In the genomic region with DNA sequence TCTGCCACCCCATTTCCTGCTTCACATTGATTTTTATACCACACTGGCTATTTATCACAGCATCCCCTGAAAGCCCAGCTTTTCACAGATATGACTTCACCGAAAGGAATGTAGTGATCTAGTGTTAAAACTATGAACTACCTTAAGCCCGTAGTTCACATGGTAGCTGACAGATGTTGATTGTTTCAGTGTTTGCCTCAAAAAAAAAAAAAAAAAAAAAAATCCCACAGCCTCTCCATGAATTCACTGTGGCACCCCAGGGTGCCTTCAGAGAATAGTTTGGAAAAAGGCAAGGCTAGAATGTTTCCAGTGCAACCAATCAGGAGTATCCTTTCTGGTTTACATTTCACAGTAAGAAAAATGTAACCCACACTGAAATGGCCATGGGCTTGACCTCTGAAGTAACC, we compare ENCODE assay signal across 9 cellular contexts. TPM values are rescaled to one million over a fixed set of nuclear protein-coding genes. Genes with fewer than 3 reads are reported as not detected.
DNase-seq lines count a peak whose midpoint lies in the region; ATAC-seq and TF ChIP-seq lines count a peak whose summit lies in the region.
"Had no signal": no experiment of that assay in that cellular context is flagged by ENCODE, and none has a peak within 500 bp of the region (broad histone marks: within the 10 kb centered on the region; RNA-seq: fewer than 3 reads in every experiment).

No MANE protein-coding gene starts in this region.

- no peaks in the 10 kb centered on the region for H3K9me3 Mint-ChIP-seq in HFFc6
- no peaks in the 10 kb centered on the region for H3K9me3 Mint-ChIP-seq in endothelial cell (ENCODE audit: unreplicated experiment)
- no peaks in the 10 kb centered on the region for H3K9me3 Mint-ChIP-seq in stimulated activated memory B cell treated with anti-CD40 and anti-IgM and Interleukin-4, amounts not matched to agents 10 μg/mL and 1 μg/mL and 100 μg/mL, for 72 hours

- H3F3A ChIP-seq in smooth muscle cell (ENCODE audit: low read depth), result no peaks in the 10 kb centered on the region

- peaks cover 8% of the 10 kb centered on the region for H4K20me1 ChIP-seq in smooth muscle cell (ENCODE audit: low read depth)

- no peak overlapping the region for H3K4me3 ChIP-seq in smooth muscle cell
- H3K4me3 ChIP-seq: right lobe of liver had no signal

- no peak overlapping the region for H3K9ac ChIP-seq in smooth muscle cell (ENCODE audit: low read depth)

- peaks cover 6% of the 10 kb centered on the region for H3K36me3 Mint-ChIP-seq in HFFc6 (ENCODE audit: low read depth)
- no peaks in the 10 kb centered on the region for H3K36me3 Mint-ChIP-seq in endothelial cell (ENCODE audit: low read depth, unreplicated experiment)
- H3K36me3 Mint-ChIP-seq in stimulated activated memory B cell treated with anti-CD40 and anti-IgM and Interleukin-4, amounts not matched to agents 10 μg/mL and 1 μg/mL and 100 μg/mL, for 72 hours, result no peaks in the 10 kb centered on the region

- H3K4me3 Mint-ChIP-seq in HFFc6, result 0 out of 2 replicates have a peak overlapping the region, but pooled peaks have one; percentile 8
- H3K4me3 Mint-ChIP-seq in endothelial cell (ENCODE audit: unreplicated experiment), result no peak overlapping the region
- no peak overlapping the region for H3K4me3 Mint-ChIP-seq in stimulated activated memory B cell treated with anti-CD40 and anti-IgM and Interleukin-4, amounts not matched to agents 10 μg/mL and 1 μg/mL and 100 μg/mL, for 72 hours

- H3K36me3 ChIP-seq in smooth muscle cell (ENCODE audit: low read depth), result no peaks in the 10 kb centered on the region
- H3K36me3 ChIP-seq: right lobe of liver had no signal

- TF ChIP-seq CTCF in HFFc6 (IDR thresholded peaks at IDR 0.05), result no peak
- no peak for TF ChIP-seq CTCF in foreskin keratinocyte (conservative IDR thresholded peaks at IDR 0.05)
- TF ChIP-seq CTCF in smooth muscle cell (IDR thresholded peaks at IDR 0.05; ENCODE audit: borderline replicate concordance, insufficient read depth, poor library complexity, severe bottlenecking), result no peak
- TF ChIP-seq CTCF in endothelial cell (IDR thresholded peaks at IDR 0.05; ENCODE audit: unreplicated experiment), result no peak

- H3K27ac ChIP-seq in foreskin keratinocyte, result peak overlapping the region; percentile 31
- peak overlapping the region; percentile 54 for H3K27ac ChIP-seq in smooth muscle cell (ENCODE audit: low read depth)
- H3K27ac ChIP-seq: right lobe of liver had no signal

- DNase-seq in HFFc6 (peak; percentile 64), SW480 (ENCODE audit: low spot score) (peak; percentile 81), foreskin keratinocyte (peak; percentile 87 to 93), smooth muscle cell (lab: John Stamatoyannopoulos, UW; ENCODE audit: unreplicated experiment) (no peak), endothelial cell (ENCODE audit: low spot score) (no peak), cerebellum (ENCODE audit: low spot score) (no peak)
- DNase-seq: central memory CD4-positive, alpha-beta T cell; right lobe of liver had no signal

- no peak overlapping the region for H3K4me2 ChIP-seq in smooth muscle cell

- ATAC-seq in foreskin keratinocyte, result peak; percentile 97
- no peak for ATAC-seq in stimulated activated memory B cell treated with anti-CD40 and anti-IgM and Interleukin-4, amounts not matched to agents 10 μg/mL and 1 μg/mL and 100 μg/mL, for 72 hours

- H3K27me3 Mint-ChIP-seq in HFFc6 (ENCODE audit: insufficient read depth) (no peaks in the 10 kb centered on the region), endothelial cell (ENCODE audit: unreplicated experiment) (no peaks in the 10 kb centered on the region)
- H3K27me3 Mint-ChIP-seq in stimulated activated memory B cell treated with anti-CD40 and anti-IgM and Interleukin-4, amounts not matched to agents 10 μg/mL and 1 μg/mL and 100 μg/mL, for 72 hours, result no peaks in the 10 kb centered on the region

- WGBS in smooth muscle cell (ENCODE audit: low lambda C conversion rate), result 17% methylated on average over 2 of the region's 2 CpGs

- H2AFZ ChIP-seq in smooth muscle cell (ENCODE audit: low read depth), result no peak overlapping the region

- H3K27ac Mint-ChIP-seq in HFFc6 (peak overlapping the region; percentile 61), endothelial cell (ENCODE audit: unreplicated experiment) (no peak overlapping the region)
- no peak overlapping the region for H3K27ac Mint-ChIP-seq in stimulated activated memory B cell treated with anti-CD40 and anti-IgM and Interleukin-4, amounts not matched to agents 10 μg/mL and 1 μg/mL and 100 μg/mL, for 72 hours

- H3K79me2 ChIP-seq in smooth muscle cell (ENCODE audit: low read depth), result peaks cover 4% of the 10 kb centered on the region

- peaks cover 64% of the 10 kb centered on the region for H3K4me1 Mint-ChIP-seq in HFFc6 (ENCODE audit: low read depth)
- H3K4me1 Mint-ChIP-seq in endothelial cell (ENCODE audit: unreplicated experiment), result no peaks in the 10 kb centered on the region
- H3K4me1 Mint-ChIP-seq in stimulated activated memory B cell treated with anti-CD40 and anti-IgM and Interleukin-4, amounts not matched to agents 10 μg/mL and 1 μg/mL and 100 μg/mL, for 72 hours, result no peaks in the 10 kb centered on the region

- no peaks in the 10 kb centered on the region for H3K27me3 ChIP-seq in foreskin keratinocyte
- H3K27me3 ChIP-seq in smooth muscle cell (ENCODE audit: low read depth), result no peaks in the 10 kb centered on the region
- H3K27me3 ChIP-seq: right lobe of liver had no signal

- no peaks in the 10 kb centered on the region for H3K9me3 ChIP-seq in smooth muscle cell (replicated peaks; ENCODE audit: low read depth)
- H3K9me3 ChIP-seq: right lobe of liver had no signal

- peaks cover 29% of the 10 kb centered on the region for H3K4me1 ChIP-seq in foreskin keratinocyte
- peaks cover 3% of the 10 kb centered on the region for H3K4me1 ChIP-seq in smooth muscle cell (ENCODE audit: low read depth)

RNA-seq across cellular contexts. Expression of a gene that starts 37.1 kb away (rescaled TPM):
- total RNA-seq in HFFc6 (2021; fragmentation: NEBNext Ultra II Directional; extraction: Animal tissue kit (Norgen Biotek cat#: 25700)), result 10 to 100 TPM; 12.9 to 21.0 (median 16.4) TPM
- total RNA-seq in foreskin keratinocyte (1.2 and 1.5 TPM in 2 replicates), smooth muscle cell (21.4 and 24.6 TPM in 2 replicates), endothelial cell (ENCODE audit: unreplicated experiment) (2.8 TPM), cerebellum (19.7 TPM)
- polyA plus RNA-seq in foreskin keratinocyte (0.10 and 0.14 TPM in 2 replicates), smooth muscle cell (6.4 and 11.3 TPM in 2 replicates)

Comparison
In these comparisons a context has a peak if more than half of its experiments do, and no peak if none do; other contexts are left out.
1. DNase-seq: peak in HFFc6 (single experiment), SW480 (single experiment) and foreskin keratinocyte (2 of 2); none in smooth muscle cell (single experiment), endothelial cell (single experiment) and cerebellum (single experiment).